16 cellular contexts compared by ENCODE assay signal in genomic region chr13:98665638-98665995, GRCh38.
"Had no signal": no experiment of that assay in that cellular context is flagged by ENCODE, and none has a peak within 500 bp of the region (broad histone marks: within the 10 kb centered on the region; RNA-seq: fewer than 3 reads in every experiment).

No MANE protein-coding gene starts in this region.

- H3K36me3 ChIP-seq: cardiac muscle cell, esophagus squamous epithelium, upper lobe of right lung had no signal

- H3K9me3 ChIP-seq: esophagus squamous epithelium, upper lobe of right lung had no signal

- H3K27ac ChIP-seq: cardiac muscle cell, esophagus squamous epithelium, upper lobe of right lung had no signal

- DNase-seq: activated CD4-positive, alpha-beta T cell treated with anti-CD3 and anti-CD28 coated beads, Interleukin-2, amount 50 U/mL, for 48 hours; activated CD8-positive, alpha-beta memory T cell treated with anti-CD3 and anti-CD28 coated beads, Interleukin-2, amount 10 ng/mL, durations not matched to agents 7 days and 5 days; activated effector memory CD4-positive, alpha-beta T cell treated with Interleukin-2 at 50 U/mL for 16 hours; activated T-cell treated with anti-CD3 and anti-CD28 coated beads, Interleukin-2, amount 50 U/mL, for 24 hours; amniotic stem cell; esophagus squamous epithelium; foreskin fibroblast; head of caudate nucleus; natural killer cell; stimulated activated CD4-positive, alpha-beta T cell treated with anti-CD3 and anti-CD28 coated beads, Interleukin-4, amount 100 ng/mL, for 1 hour; stimulated activated CD8-positive, alpha-beta memory T cell treated with anti-CD3 and anti-CD28 coated beads, Interleukin-4, amount 100 ng/mL, for 48 hours; stimulated activated naive CD8-positive, alpha-beta T cell treated with anti-CD3 and anti-CD28 coated beads, Interleukin-15, Interleukin-2, amounts not matched to agents 100 U/mL and 50 U/mL, for 24 hours; upper lobe of right lung had no signal

- ATAC-seq: activated CD4-positive, CD25-positive, alpha-beta regulatory T cell treated with anti-CD3 and anti-CD28 coated beads, Interleukin-2, amount 50 U/mL, for 24 hours; activated CD8-positive, alpha-beta memory T cell treated with anti-CD3 and anti-CD28 coated beads, Interleukin-2, amount 10 ng/mL, durations not matched to agents 7 days and 5 days; activated naive CD4-positive, alpha-beta T cell treated with anti-CD3 and anti-CD28 coated beads, Interleukin-2, amount 50 U/mL, for 72 hours; natural killer cell; stimulated activated naive CD8-positive, alpha-beta T cell treated with anti-CD3 and anti-CD28 coated beads, Interleukin-15, Interleukin-2, amounts not matched to agents 100 U/mL and 50 U/mL, for 24 hours; upper lobe of right lung had no signal

- H3K4me3 ChIP-seq: cardiac muscle cell, esophagus squamous epithelium, upper lobe of right lung had no signal

- H3K4me1 ChIP-seq: upper lobe of right lung had no signal

- H3K27me3 ChIP-seq: cardiac muscle cell, esophagus squamous epithelium, upper lobe of right lung had no signal
